13 cellular contexts compared by ENCODE assay signal in genomic region chr2:156565066-156565710, GRCh38.
DNase-seq lines count a peak whose midpoint lies in the region; ATAC-seq, FAIRE-seq and TF ChIP-seq lines count a peak whose summit lies in the region.
"Had no signal": no experiment of that assay in that cellular context is flagged by ENCODE, and none has a peak within 500 bp of the region (broad histone marks: within the 10 kb centered on the region; RNA-seq: fewer than 3 reads in every experiment).

No MANE protein-coding gene starts in this region.

- H3K79me1 ChIP-seq in mesendoderm (ENCODE audit: low read length), result no peaks in the 10 kb centered on the region

- DNase-seq in AG20443 (ENCODE audit: low spot score), result peak; percentile 84
- DNase-seq in HFF-Myc (ENCODE audit: extremely low read depth, low read depth), result peak; percentile 33
- DNase-seq in astrocyte of the hippocampus (ENCODE audit: low read depth, low spot score), result peak; percentile 96
- DNase-seq in mesendoderm, result peak; percentile 85
- no peak for DNase-seq in activated CD4-positive, alpha-beta T cell treated with anti-CD3 and anti-CD28 coated beads for 1 hour
- no peak for DNase-seq in frontal cortex (ENCODE audit: low spot score in 2 of 2)
- DNase-seq: activated CD8-positive, alpha-beta memory T cell treated with anti-CD3 and anti-CD28 coated beads, Interleukin-2, amount 50 U/mL, for 48 hours; immature natural killer cell; NCI-H345 had no signal

- H3K79me2 ChIP-seq in mesendoderm (ENCODE audit: control insufficient read depth, insufficient read depth, low read length), result no peaks in the 10 kb centered on the region

- no peak overlapping the region for H3K4me3 ChIP-seq in HFF-Myc (replicated peaks; ENCODE audit: low read depth, low read length)
- no peak overlapping the region for H3K4me3 ChIP-seq in mesendoderm (ENCODE audit: low read length)
- H3K4me3 ChIP-seq: ascending aorta had no signal

- H2BK15ac ChIP-seq in mesendoderm (replicated peaks; ENCODE audit: low read depth), result no peak overlapping the region

- no peak overlapping the region for H2BK120ac ChIP-seq in mesendoderm (ENCODE audit: low read depth, low read length)

- H4K8ac ChIP-seq in mesendoderm (ENCODE audit: low read depth, low read length), result no peak overlapping the region

- H3K18ac ChIP-seq in mesendoderm (ENCODE audit: low read length), result no peak overlapping the region

- no peaks in the 10 kb centered on the region for H3K4me1 ChIP-seq in mesendoderm (ENCODE audit: control insufficient read depth, low read depth, low read length)
- H3K4me1 ChIP-seq: ascending aorta had no signal

- no peak overlapping the region for H3K9ac ChIP-seq in mesendoderm (ENCODE audit: low read length)

- no peak overlapping the region for H3K27ac ChIP-seq in mesendoderm (ENCODE audit: low read depth, low read length)
- H3K27ac ChIP-seq: ascending aorta had no signal

- no peak overlapping the region for H3K56ac ChIP-seq in mesendoderm (ENCODE audit: low read length)

- no peak overlapping the region for H4K5ac ChIP-seq in mesendoderm (ENCODE audit: low read length)

- no peaks in the 10 kb centered on the region for H3K27me3 ChIP-seq in mesendoderm (ENCODE audit: insufficient read depth, low read length, poor library complexity)
- H3K27me3 ChIP-seq: ascending aorta had no signal

- no peak for ATAC-seq in GM21526 (IDR thresholded peaks at IDR 0.05; ENCODE audit: low FRiP score, unreplicated experiment)
- ATAC-seq in HG02763 (IDR thresholded peaks at IDR 0.05; ENCODE audit: unreplicated experiment), result no peak

- no peak for FAIRE-seq in frontal cortex (lab: Jason Lieb, UNC)
- FAIRE-seq: GM12891 had no signal

- no CpG with 5 or more reads among the region's 5 CpGs for WGBS in mesendoderm (ENCODE audit: extremely low coverage, insufficient coverage, low lambda C conversion rate)

- no peak overlapping the region for H3K4me2 ChIP-seq in mesendoderm (ENCODE audit: low read length)

- H2BK5ac ChIP-seq in mesendoderm (ENCODE audit: low read length), result no peak overlapping the region

- H2AK5ac ChIP-seq in mesendoderm (ENCODE audit: low read length), result no peak overlapping the region

- H3K4ac ChIP-seq in mesendoderm (ENCODE audit: low read depth, low read length), result no peak overlapping the region

- H3K23ac ChIP-seq in mesendoderm (ENCODE audit: low read length), result no peak overlapping the region

- TF ChIP-seq CTCF in HFF-Myc (IDR thresholded peaks at IDR 0.05; ENCODE audit: low read depth, low read length, missing control alignments), result no peak

- H3K36me3 ChIP-seq in mesendoderm (ENCODE audit: control insufficient read depth, insufficient read depth, low read length), result no peaks in the 10 kb centered on the region

Comparison
In these comparisons a context has a peak if more than half of its experiments do, and no peak if none do; other contexts are left out.
1. DNase-seq: peak in AG20443 (single experiment), HFF-Myc (single experiment), astrocyte of the hippocampus (single experiment) and mesendoderm (single experiment); none in activated CD4-positive, alpha-beta T cell treated with anti-CD3 and anti-CD28 coated beads for 1 hour (single experiment) and frontal cortex (0 of 2).